In genomic region chr3:184145120-184145524, GRCh38 we compare ENCODE assay signal across 9 cellular contexts. TPM values are rescaled to one million over a fixed set of nuclear protein-coding genes. Genes with fewer than 3 reads are reported as not detected.
A peak's percentile ranks its signal among the peaks of the same experiment; 100 is the strongest.
DNase-seq lines count a peak whose midpoint lies in the region; ATAC-seq and TF ChIP-seq lines count a peak whose summit lies in the region.
"Had no signal": no experiment of that assay in that cellular context is flagged by ENCODE, and none has a peak within 500 bp of the region (broad histone marks: within the 10 kb centered on the region; RNA-seq: fewer than 3 reads in every experiment).

No MANE protein-coding gene starts in this region.

- in situ Hi-C loops in KBM-7 (cut with MboI; ENCODE audit: low pct_unique_long_range_greater_than_20kb, low sequenced_read_pairs), result no loop called here

- peaks cover 5% of the 10 kb centered on the region for H3K4me1 Mint-ChIP-seq in chondrocyte (ENCODE audit: low read depth)

- no peak for ATAC-seq in HG03521 (IDR thresholded peaks at IDR 0.05; ENCODE audit: unreplicated experiment)
- ATAC-seq in GM18909 (IDR thresholded peaks at IDR 0.05; ENCODE audit: poor library complexity, unreplicated experiment), result no peak
- ATAC-seq in HG03159 (IDR thresholded peaks at IDR 0.05; ENCODE audit: unreplicated experiment), result no peak

- DNase-seq in DMS153 treated with DMSO at 0.1 percent for 48 hours (lab: John Stamatoyannopoulos, UW; ENCODE audit: unreplicated experiment), result peak; percentile 26
- DNase-seq in KBM-7, result peak; percentile 41
- peak; percentile 47 for DNase-seq in SK-N-DZ (ENCODE audit: low spot score)
- DNase-seq in chondrocyte (ENCODE audit: low spot score), result no peak
- DNase-seq in medulla oblongata (ENCODE audit: extremely low spot score), result peak; percentile 11

- peak overlapping the region; percentile 74 for H3K27ac Mint-ChIP-seq in chondrocyte (ENCODE audit: unreplicated experiment)

- no peaks in the 10 kb centered on the region for H3K9me3 Mint-ChIP-seq in chondrocyte (ENCODE audit: low read depth)

- TF ChIP-seq CTCF in chondrocyte (IDR thresholded peaks at IDR 0.05), result peak; percentile 63

- H3K27me3 Mint-ChIP-seq in chondrocyte (ENCODE audit: low read depth), result no peaks in the 10 kb centered on the region

- no peak overlapping the region for H3K4me3 Mint-ChIP-seq in chondrocyte (ENCODE audit: unreplicated experiment)

- peaks cover 22% of the 10 kb centered on the region for H3K36me3 Mint-ChIP-seq in chondrocyte (ENCODE audit: low read depth)

RNA-seq across cellular contexts. Expression of gene EIF2B5, which starts 10.0 kb away (rescaled TPM):
- 87.0 and 101 TPM in 2 replicates for polyA plus RNA-seq in SK-N-DZ (2014; cell fraction: cytosol; rRNA removed)
- polyA plus RNA-seq in SK-N-DZ (2014; cell fraction: nucleus; rRNA removed), result 194 and 198 TPM in 2 replicates
- total RNA-seq in chondrocyte, result 24.0 to 31.8 TPM (median 26.1 TPM) in 3 replicates

RNA-seq across cellular contexts. Expression of gene DVL3, which starts 10.1 kb away (rescaled TPM):
- 43.0 and 48.7 TPM in 2 replicates for polyA plus RNA-seq in SK-N-DZ (2014; cell fraction: cytosol; rRNA removed)
- polyA plus RNA-seq in SK-N-DZ (2014; cell fraction: nucleus; rRNA removed), result 134 and 160 TPM in 2 replicates
- 88.1 to 113 TPM (median 102 TPM) in 3 replicates for total RNA-seq in chondrocyte

RNA-seq across cellular contexts. Expression of gene AP2M1, which starts 29.5 kb away (rescaled TPM):
- 334 and 339 TPM in 2 replicates for polyA plus RNA-seq in SK-N-DZ (2014; cell fraction: cytosol; rRNA removed)
- polyA plus RNA-seq in SK-N-DZ (2014; cell fraction: nucleus; rRNA removed), result 274 and 313 TPM in 2 replicates
- 455 to 492 TPM (median 488 TPM) in 3 replicates for total RNA-seq in chondrocyte

RNA-seq across cellular contexts. Expression of gene ABCF3, which starts 40.9 kb away (rescaled TPM):
- polyA plus RNA-seq in SK-N-DZ (2014; cell fraction: cytosol; rRNA removed), result 18.0 and 31.9 TPM in 2 replicates
- 93.1 and 143 TPM in 2 replicates for polyA plus RNA-seq in SK-N-DZ (2014; cell fraction: nucleus; rRNA removed)
- total RNA-seq in chondrocyte, result 52.8 to 68.9 TPM (median 53.8 TPM) in 3 replicates

RNA-seq across cellular contexts. Expression of gene HTR3E, which starts 48.3 kb away (rescaled TPM):
- polyA plus RNA-seq in SK-N-DZ (2014; cell fraction: cytosol; rRNA removed), result not detected in 2 replicates
- not detected in 2 replicates for polyA plus RNA-seq in SK-N-DZ (2014; cell fraction: nucleus; rRNA removed)
- not detected in 3 replicates for total RNA-seq in chondrocyte
- total RNA-seq: pulmonary artery endothelial cell had no signal
